9 cellular contexts compared by ENCODE assay signal in genomic region chrX:22060451-22060940, GRCh38. TPM values are rescaled to one million over a fixed set of nuclear protein-coding genes. Genes with fewer than 3 reads are reported as not detected.
A peak's percentile ranks its signal among the peaks of the same experiment; 100 is the strongest.
DNase-seq lines count a peak whose midpoint lies in the region; ATAC-seq lines count a peak whose summit lies in the region.
"Had no signal": no experiment of that assay in that cellular context is flagged by ENCODE, and none has a peak within 500 bp of the region (broad histone marks: within the 10 kb centered on the region; RNA-seq: fewer than 3 reads in every experiment).

No MANE protein-coding gene starts in this region.

- no peaks in the 10 kb centered on the region for H3K27me3 Mint-ChIP-seq in activated CD4-positive, alpha-beta T cell treated with anti-CD3 and anti-CD28 coated beads for 36 hours
- H3K27me3 Mint-ChIP-seq in activated T-cell treated with anti-CD3 and anti-CD28 coated beads, Interleukin-2, amount 50 U/mL, for 4 hours (ENCODE audit: low read depth), result no peaks in the 10 kb centered on the region

- H3K36me3 Mint-ChIP-seq in activated CD4-positive, alpha-beta T cell treated with anti-CD3 and anti-CD28 coated beads for 36 hours (ENCODE audit: low read depth), result peaks cover 1% of the 10 kb centered on the region
- H3K36me3 Mint-ChIP-seq in activated T-cell treated with anti-CD3 and anti-CD28 coated beads, Interleukin-2, amount 50 U/mL, for 4 hours (ENCODE audit: insufficient read depth), result no peaks in the 10 kb centered on the region

- CTCF ChIA-PET in activated CD4-positive, alpha-beta T cell treated with anti-CD3 and anti-CD28 coated beads for 36 hours (lab: Charles Lee), result interaction anchor here (1.8 kb wide), 1 partner anchor 76 kb away, joined by 6 read pairs; no protein-coding TSS in a partner anchor

- POLR2A ChIA-PET in activated CD4-positive, alpha-beta T cell treated with anti-CD3 and anti-CD28 coated beads for 36 hours (lab: Charles Lee), result no interaction called here

- no peaks in the 10 kb centered on the region for H3K9me3 Mint-ChIP-seq in activated CD4-positive, alpha-beta T cell treated with anti-CD3 and anti-CD28 coated beads for 36 hours (ENCODE audit: low read depth)
- peaks cover 5% of the 10 kb centered on the region for H3K9me3 Mint-ChIP-seq in activated T-cell treated with anti-CD3 and anti-CD28 coated beads, Interleukin-2, amount 50 U/mL, for 4 hours

- intact Hi-C loops in activated CD4-positive, alpha-beta T cell treated with anti-CD3 and anti-CD28 coated beads for 36 hours (cut with DNase I, micrococcal nuclease), result loop anchor here (2.0 to 5.0 kb wide), 4 partner anchors 70 to 133 kb away; partner anchors contain the start of gene SMS (in 1 of the 2)

- DNase-seq in activated CD4-positive, alpha-beta T cell treated with anti-CD3 and anti-CD28 coated beads for 36 hours, result peak; percentile 59
- no peak for DNase-seq in activated CD4-positive, alpha-beta T cell treated with anti-CD3 and anti-CD28 coated beads for 1 hour
- no peak for DNase-seq in activated T-cell treated with anti-CD3 and anti-CD28 coated beads, Interleukin-2, amount 50 U/mL, for 4 hours
- DNase-seq in stimulated activated CD4-positive, alpha-beta T cell treated with anti-CD3 and anti-CD28 coated beads, Interleukin-2, amount 100 ng/mL, for 4 hours (ENCODE audit: low read depth), result peak; percentile 24
- DNase-seq in SW480 (ENCODE audit: low spot score) (no peak), AML-193 (lab: John Stamatoyannopoulos, UW) (no peak), NCI-H2081 (lab: John Stamatoyannopoulos, UW) (no peak)

- peak; percentile 84 for ATAC-seq in activated CD4-positive, alpha-beta T cell treated with anti-CD3 and anti-CD28 coated beads for 36 hours
- peak; percentile 64 for ATAC-seq in HG02981 (IDR thresholded peaks at IDR 0.05; ENCODE audit: unreplicated experiment)
- peak; percentile 86 to 87 for ATAC-seq in activated T-cell treated with anti-CD3 and anti-CD28 coated beads, Interleukin-2, amount 50 U/mL, for 4 hours
- ATAC-seq: A549 had no signal

- H3K4me3 Mint-ChIP-seq in activated CD4-positive, alpha-beta T cell treated with anti-CD3 and anti-CD28 coated beads for 36 hours, result peak overlapping the region; percentile 16
- peak overlapping the region; percentile 48 for H3K4me3 Mint-ChIP-seq in activated T-cell treated with anti-CD3 and anti-CD28 coated beads, Interleukin-2, amount 50 U/mL, for 4 hours

- peaks cover 58% of the 10 kb centered on the region for H3K4me1 Mint-ChIP-seq in activated CD4-positive, alpha-beta T cell treated with anti-CD3 and anti-CD28 coated beads for 36 hours
- H3K4me1 Mint-ChIP-seq in activated T-cell treated with anti-CD3 and anti-CD28 coated beads, Interleukin-2, amount 50 U/mL, for 4 hours (ENCODE audit: low read depth), result peaks cover 49% of the 10 kb centered on the region

- peak overlapping the region; percentile 78 for H3K27ac Mint-ChIP-seq in activated CD4-positive, alpha-beta T cell treated with anti-CD3 and anti-CD28 coated beads for 36 hours

RNA-seq across cellular contexts. Expression of gene PHEX, which starts 28.4 kb away (rescaled TPM):
- 1 to 10 TPM; 3.0 to 3.7 TPM for total RNA-seq in activated CD4-positive, alpha-beta T cell treated with anti-CD3 and anti-CD28 coated beads for 36 hours
- 1 to 10 TPM; 3.0 to 8.0 (median 4.7) TPM for total RNA-seq in activated T-cell treated with anti-CD3 and anti-CD28 coated beads, Interleukin-2, amount 50 U/mL, for 4 hours

Comparison
In these comparisons a context has a peak if more than half of its experiments do, and no peak if none do; other contexts are left out.
1. DNase-seq: peak in activated CD4-positive, alpha-beta T cell treated with anti-CD3 and anti-CD28 coated beads for 36 hours (single experiment) and stimulated activated CD4-positive, alpha-beta T cell treated with anti-CD3 and anti-CD28 coated beads, Interleukin-2, amount 100 ng/mL, for 4 hours (single experiment); none in activated CD4-positive, alpha-beta T cell treated with anti-CD3 and anti-CD28 coated beads for 1 hour (single experiment), activated T-cell treated with anti-CD3 and anti-CD28 coated beads, Interleukin-2, amount 50 U/mL, for 4 hours (single experiment), SW480 (single experiment), AML-193 (0 of 2) and NCI-H2081 (0 of 2).
2. Peak in every context shown above with its lines, with median percentiles within 50 percentile points of each other: ATAC-seq.